In genomic region chr7:157442456-157442855, GRCh38 we compare ENCODE assay signal across 21 cellular contexts.
"Had no signal": no experiment of that assay in that cellular context is flagged by ENCODE, and none has a peak within 500 bp of the region (broad histone marks: within the 10 kb centered on the region; RNA-seq: fewer than 3 reads in every experiment).

No MANE protein-coding gene starts in this region.

- H3K36me3 ChIP-seq: cardiac muscle cell, ovary, thoracic aorta had no signal

- H3K4me3 ChIP-seq: body of pancreas, cardiac muscle cell, ovary, psoas muscle, skin epidermis, thoracic aorta had no signal

- H3K4me1 ChIP-seq: body of pancreas, psoas muscle had no signal

- H3K27ac ChIP-seq: body of pancreas, cardiac muscle cell, ovary, psoas muscle, skin epidermis, thoracic aorta had no signal

- DNase-seq: activated CD4-positive, alpha-beta T cell treated with anti-CD3 and anti-CD28 coated beads for 4 hours; activated CD4-positive, alpha-beta T cell treated with anti-CD3 and anti-CD28 coated beads, Interleukin-2, amount 50 U/mL, for 48 hours; activated CD4-positive, CD25-positive, alpha-beta regulatory T cell; activated CD8-positive, alpha-beta memory T cell treated with anti-CD3 and anti-CD28 coated beads, Interleukin-2, amount 50 U/mL, for 48 hours; activated gamma-delta T cell; activated naive CD4-positive, alpha-beta T cell treated with anti-CD3 and anti-CD28 coated beads, Interleukin-2, amount 50 U/mL, for 16 hours; activated naive CD8-positive, alpha-beta T cell treated with anti-CD3 and anti-CD28 coated beads, Interleukin-2, amount 50 U/mL, for 24 hours; activated T-cell treated with anti-CD3 and anti-CD28 coated beads, Interleukin-2, amount 50 U/mL, for 48 hours; body of pancreas; effector CD4-positive, alpha-beta T cell; natural killer cell; right cardiac atrium; stimulated activated CD4-positive, alpha-beta T cell treated with anti-CD3 and anti-CD28 coated beads, Interleukin-2, amount 100 ng/mL, for 24 hours; T-helper 1 cell; T-helper 9 cell had no signal

- H3K27me3 ChIP-seq: body of pancreas, cardiac muscle cell, ovary had no signal

- H3K9me3 ChIP-seq: body of pancreas, ovary, psoas muscle, thoracic aorta had no signal

- ATAC-seq: activated naive CD8-positive, alpha-beta T cell treated with anti-CD3 and anti-CD28 coated beads, Interleukin-2, amount 50 U/mL, for 24 hours; body of pancreas; natural killer cell; psoas muscle; right cardiac atrium; stimulated activated memory B cell treated with anti-CD40 and anti-IgM and Interleukin-4, amounts not matched to agents 10 μg/mL and 1 μg/mL and 100 μg/mL, for 72 hours had no signal
